ENCODE assay signal across 7 cellular contexts in genomic region chr10:115001506-115002381, GRCh38.
DNase-seq lines count a peak whose midpoint lies in the region; ATAC-seq and TF ChIP-seq lines count a peak whose summit lies in the region.

No MANE protein-coding gene starts in this region.

- H3K9me3 ChIP-seq in vagina = no peaks in the 10 kb centered on the region

- no peak overlapping the region for H3K27ac ChIP-seq in brain microvascular endothelial cell
- H3K27ac ChIP-seq in vagina = no peak overlapping the region

- H3K36me3 ChIP-seq in brain microvascular endothelial cell (replicated peaks) (no peaks in the 10 kb centered on the region), vagina (no peaks in the 10 kb centered on the region)

- intact Hi-C loops in activated CD4-positive, alpha-beta T cell treated with anti-CD3 and anti-CD28 coated beads, Interleukin-2, amount 10 ng/mL, durations not matched to agents 24 days and 14 days (cut with micrococcal nuclease) = no loop called here
- intact Hi-C loops in vagina (cut with DNase I) = no loop called here

- peaks cover 6% of the 10 kb centered on the region for H3K27me3 Mint-ChIP-seq in activated CD4-positive, alpha-beta T cell treated with anti-CD3 and anti-CD28 coated beads, Interleukin-2, amount 10 ng/mL, durations not matched to agents 24 days and 14 days

- H3K4me1 Mint-ChIP-seq in activated CD4-positive, alpha-beta T cell treated with anti-CD3 and anti-CD28 coated beads, Interleukin-2, amount 10 ng/mL, durations not matched to agents 24 days and 14 days = no peaks in the 10 kb centered on the region

- in situ Hi-C loops in brain microvascular endothelial cell (cut with HindIII; ENCODE audit: low pct_ligation_motif_present, low sequenced_read_pairs) = no loop called here

- peak; percentile 75 for ATAC-seq in HG03442 (IDR thresholded peaks at IDR 0.05; ENCODE audit: unreplicated experiment)

- H3K36me3 Mint-ChIP-seq in activated CD4-positive, alpha-beta T cell treated with anti-CD3 and anti-CD28 coated beads, Interleukin-2, amount 10 ng/mL, durations not matched to agents 24 days and 14 days (ENCODE audit: low read depth) = no peaks in the 10 kb centered on the region

- H3K4me3 ChIP-seq in brain microvascular endothelial cell (ENCODE audit: low read depth, low read length) (peak overlapping the region; percentile 35), vagina (peak overlapping the region in 1 of 2 donors; percentile 3)

- no peak overlapping the region for H3K4me3 Mint-ChIP-seq in activated CD4-positive, alpha-beta T cell treated with anti-CD3 and anti-CD28 coated beads, Interleukin-2, amount 10 ng/mL, durations not matched to agents 24 days and 14 days

- H3K27me3 ChIP-seq in brain microvascular endothelial cell (replicated peaks) = no peaks in the 10 kb centered on the region
- no peaks in the 10 kb centered on the region for H3K27me3 ChIP-seq in vagina

- DNase-seq in GM20000 (ENCODE audit: low spot score) (peak; percentile 17), brain microvascular endothelial cell (no peak), renal cortical epithelial cell (ENCODE audit: low read depth) (peak; percentile 53), NCI-H524 (lab: John Stamatoyannopoulos, UW) (no peak), vagina (ENCODE audit: extremely low spot score in 2 of 2) (no peak)
- DNase-seq in activated CD4-positive, alpha-beta T cell treated with anti-CD3 and anti-CD28 coated beads, Interleukin-2, amount 10 ng/mL, durations not matched to agents 24 days and 14 days = no peak

- H3K4me1 ChIP-seq in vagina = no peaks in the 10 kb centered on the region

- H3K27ac Mint-ChIP-seq in activated CD4-positive, alpha-beta T cell treated with anti-CD3 and anti-CD28 coated beads, Interleukin-2, amount 10 ng/mL, durations not matched to agents 24 days and 14 days = no peak overlapping the region

- no peaks in the 10 kb centered on the region for H3K9me3 Mint-ChIP-seq in activated CD4-positive, alpha-beta T cell treated with anti-CD3 and anti-CD28 coated beads, Interleukin-2, amount 10 ng/mL, durations not matched to agents 24 days and 14 days

- TF ChIP-seq CTCF in GM20000 (IDR thresholded peaks at IDR 0.05; ENCODE audit: extremely low read depth, missing control alignments) (no peak), brain microvascular endothelial cell (IDR thresholded peaks at IDR 0.05; ENCODE audit: low read depth, low read length, missing control alignments) (no peak), vagina (IDR thresholded peaks at IDR 0.05) (no peak)

- TF ChIP-seq POLR2A in vagina (IDR thresholded peaks at IDR 0.05) = no peak

Comparison
In these comparisons a context has a peak if more than half of its experiments do, and no peak if none do; other contexts are left out.
1. DNase-seq: peak in GM20000 (single experiment) and renal cortical epithelial cell (single experiment); none in brain microvascular endothelial cell (single experiment), activated CD4-positive, alpha-beta T cell treated with anti-CD3 and anti-CD28 coated beads, Interleukin-2, amount 10 ng/mL, durations not matched to agents 24 days and 14 days (single experiment), NCI-H524 (0 of 2) and vagina (0 of 2).